Comparison of ENCODE assay signal across 8 cellular contexts in genomic region chr17:14301761-14302401, GRCh38. TPM values are rescaled to one million over a fixed set of nuclear protein-coding genes. Genes with fewer than 3 reads are reported as not detected.
DNase-seq lines count a peak whose midpoint lies in the region; ATAC-seq and TF ChIP-seq lines count a peak whose summit lies in the region.

No MANE protein-coding gene starts in this region.

- in situ Hi-C loops in G401 (cut with HindIII; ENCODE audit: low sequenced_read_pairs): no loop called here

- TF ChIP-seq CTCF in endodermal cell (conservative IDR thresholded peaks at IDR 0.05): no peak
- no peak for TF ChIP-seq CTCF in upper lobe of left lung (IDR thresholded peaks at IDR 0.05)

- H3K4me3 Mint-ChIP-seq in activated CD4-positive, alpha-beta memory T cell treated with anti-CD3 and anti-CD28 coated beads for 36 hours: peak overlapping the region; percentile 93
- H3K4me3 Mint-ChIP-seq in endodermal cell: peak overlapping the region; percentile 65
- peak overlapping the region; percentile 97 for H3K4me3 Mint-ChIP-seq in natural killer cell treated with Interleukin-12 subunit alpha and Interleukin-12 subunit beta and Interleukin-15 and Interleukin-18, amount 100 ng/mL, for 72 hours

- H3K4me1 Mint-ChIP-seq in activated CD4-positive, alpha-beta memory T cell treated with anti-CD3 and anti-CD28 coated beads for 36 hours (ENCODE audit: low read depth): peaks cover 59% of the 10 kb centered on the region
- H3K4me1 Mint-ChIP-seq in endodermal cell: peaks cover 51% of the 10 kb centered on the region
- peaks cover 57 to 61% of the 10 kb centered on the region in 2 donors for H3K4me1 Mint-ChIP-seq in natural killer cell treated with Interleukin-12 subunit alpha and Interleukin-12 subunit beta and Interleukin-15 and Interleukin-18, amount 100 ng/mL, for 72 hours (ENCODE audit: low read depth in 2 of 2)

- no peaks in the 10 kb centered on the region for H3K9me3 ChIP-seq in HUES48 (ENCODE audit: control insufficient read depth, insufficient read depth, low read length)
- no peaks in the 10 kb centered on the region for H3K9me3 ChIP-seq in endodermal cell (ENCODE audit: control insufficient read depth, low read length)
- no peaks in the 10 kb centered on the region for H3K9me3 ChIP-seq in upper lobe of left lung

- CTCF ChIA-PET in activated CD4-positive, alpha-beta memory T cell treated with anti-CD3 and anti-CD28 coated beads for 36 hours (lab: Charles Lee): interaction anchor here (0.7 to 5.8 kb wide), 17 partner anchors 17 to 706 kb away, joined by 3 to 43 read pairs (median 5); partner anchors contain the start of gene COX10

- H3K9me3 Mint-ChIP-seq in activated CD4-positive, alpha-beta memory T cell treated with anti-CD3 and anti-CD28 coated beads for 36 hours: no peaks in the 10 kb centered on the region
- H3K9me3 Mint-ChIP-seq in endodermal cell: no peaks in the 10 kb centered on the region
- H3K9me3 Mint-ChIP-seq in natural killer cell treated with Interleukin-12 subunit alpha and Interleukin-12 subunit beta and Interleukin-15 and Interleukin-18, amount 100 ng/mL, for 72 hours: no peaks in the 10 kb centered on the region

- WGBS in endodermal cell (ENCODE audit: insufficient coverage in 1 of 2, insufficient read length in 1 of 2), 2 experiments: 0% methylated on average over 28 to 56 of the region's 56 CpGs
- WGBS in upper lobe of left lung, 2 donors: 0 to 2% methylated on average over 22 to 48 of the region's 56 CpGs

- H3K4me3 ChIP-seq in HUES48 (ENCODE audit: low read depth, low read length) (peak overlapping the region; percentile 77), endodermal cell (ENCODE audit: low read length) (peak overlapping the region; percentile 92), upper lobe of left lung (peak overlapping the region; percentile 20 to 75 (median 66))

- H3K9ac ChIP-seq in HUES48 (ENCODE audit: low read depth, low read length) (peak overlapping the region; percentile 32; the same call in 1 of the 2 replicates), endodermal cell (ENCODE audit: extremely low read depth, low read length, poor library complexity, severe bottlenecking) (peak overlapping the region; percentile 47)

- peak; percentile 55 to 64 for ATAC-seq in natural killer cell treated with Interleukin-12 subunit alpha and Interleukin-12 subunit beta and Interleukin-15 and Interleukin-18, amount 100 ng/mL, for 72 hours
- ATAC-seq in upper lobe of left lung (ENCODE audit: low FRiP score in 2 of 2): no peak

- TF ChIP-seq EP300 in upper lobe of left lung (IDR thresholded peaks at IDR 0.05): no peak

- H3K27ac Mint-ChIP-seq in activated CD4-positive, alpha-beta memory T cell treated with anti-CD3 and anti-CD28 coated beads for 36 hours: peak overlapping the region; percentile 92
- H3K27ac Mint-ChIP-seq in endodermal cell: no peak overlapping the region
- peak overlapping the region; percentile 72 to 93 for H3K27ac Mint-ChIP-seq in natural killer cell treated with Interleukin-12 subunit alpha and Interleukin-12 subunit beta and Interleukin-15 and Interleukin-18, amount 100 ng/mL, for 72 hours

- POLR2A ChIA-PET in activated CD4-positive, alpha-beta memory T cell treated with anti-CD3 and anti-CD28 coated beads for 36 hours (lab: Charles Lee): interaction anchor here (0.7 to 4.8 kb wide), 14 partner anchors 17 to 232 kb away, joined by 3 to 37 read pairs (median 4); partner anchors contain the start of gene COX10

- peaks cover 57% of the 10 kb centered on the region for H3K4me1 ChIP-seq in HUES48 (ENCODE audit: control insufficient read depth, insufficient read depth, low read length)
- peaks cover 4% of the 10 kb centered on the region for H3K4me1 ChIP-seq in endodermal cell (ENCODE audit: control insufficient read depth, insufficient read depth, low read length)
- peaks cover 37 to 73% (median 63%) of the 10 kb centered on the region in 4 donors for H3K4me1 ChIP-seq in upper lobe of left lung

- peaks cover 6% of the 10 kb centered on the region for H3K36me3 Mint-ChIP-seq in activated CD4-positive, alpha-beta memory T cell treated with anti-CD3 and anti-CD28 coated beads for 36 hours
- H3K36me3 Mint-ChIP-seq in endodermal cell (ENCODE audit: low read depth): no peaks in the 10 kb centered on the region
- no peaks in the 10 kb centered on the region for H3K36me3 Mint-ChIP-seq in natural killer cell treated with Interleukin-12 subunit alpha and Interleukin-12 subunit beta and Interleukin-15 and Interleukin-18, amount 100 ng/mL, for 72 hours

- intact Hi-C loops in activated CD4-positive, alpha-beta memory T cell treated with anti-CD3 and anti-CD28 coated beads for 36 hours (cut with micrococcal nuclease): loop anchor here (1.0 to 10.0 kb wide), 7 partner anchors 57 to 1283 kb away; partner anchors contain the start of gene ELAC2

- TF ChIP-seq POLR2A in upper lobe of left lung (IDR thresholded peaks at IDR 0.05): no peak

- H3K27ac ChIP-seq in HUES48 (ENCODE audit: low read depth, low read length) (no peak overlapping the region), endodermal cell (ENCODE audit: low read depth, low read length) (no peak overlapping the region), upper lobe of left lung (peak overlapping the region; percentile 78 to 89 (median 86))

- peaks cover 14% of the 10 kb centered on the region for H3K27me3 Mint-ChIP-seq in activated CD4-positive, alpha-beta memory T cell treated with anti-CD3 and anti-CD28 coated beads for 36 hours
- H3K27me3 Mint-ChIP-seq in endodermal cell (ENCODE audit: insufficient read depth): peaks cover 83% of the 10 kb centered on the region
- H3K27me3 Mint-ChIP-seq in natural killer cell treated with Interleukin-12 subunit alpha and Interleukin-12 subunit beta and Interleukin-15 and Interleukin-18, amount 100 ng/mL, for 72 hours: peaks cover 8 to 12% of the 10 kb centered on the region in 2 donors

- DNase-seq in G401 (ENCODE audit: low spot score): peak; percentile 10
- DNase-seq in activated CD4-positive, alpha-beta memory T cell treated with anti-CD3 and anti-CD28 coated beads for 36 hours: peak; percentile 79
- DNase-seq in endodermal cell: peak; percentile 80
- DNase-seq in natural killer cell treated with Interleukin-12 subunit alpha and Interleukin-12 subunit beta and Interleukin-15 and Interleukin-18, amount 100 ng/mL, for 72 hours (ENCODE audit: low spot score): peak; percentile 90
- peak in 1 of 2 donors; percentile 46 for DNase-seq in upper lobe of left lung
- DNase-seq in cerebellum (ENCODE audit: low spot score): no peak
- no peak for DNase-seq in A172 (ENCODE audit: low spot score)

- H3K36me3 ChIP-seq in HUES48 (ENCODE audit: control insufficient read depth, insufficient read depth, low read length) (no peaks in the 10 kb centered on the region), endodermal cell (ENCODE audit: control insufficient read depth, insufficient read depth, low read length) (no peaks in the 10 kb centered on the region), upper lobe of left lung (no peaks in the 10 kb centered on the region)

- H3K27me3 ChIP-seq in HUES48 (ENCODE audit: control insufficient read depth, insufficient read depth, low read length): peaks cover 86% of the 10 kb centered on the region
- H3K27me3 ChIP-seq in endodermal cell (ENCODE audit: control insufficient read depth, insufficient read depth, low read length, poor library complexity, severe bottlenecking): peaks cover 55% of the 10 kb centered on the region
- peaks cover 0 to 42% (median 21%) of the 10 kb centered on the region in 4 donors for H3K27me3 ChIP-seq in upper lobe of left lung

RNA-seq across cellular contexts. Expression of gene HS3ST3B1, which starts 1.0 kb away (rescaled TPM):
- 0.37 TPM in 2 replicates for total RNA-seq in G401 (2014; rRNA removed; shearing (Covaris generic))
- total RNA-seq in activated CD4-positive, alpha-beta memory T cell treated with anti-CD3 and anti-CD28 coated beads for 36 hours: 10 to 100 TPM; 13.4 to 13.9 TPM
- 1 to 10 TPM; 5.6 to 6.9 TPM for total RNA-seq in endodermal cell
- 8.7 TPM for polyA plus RNA-seq in endodermal cell (2013, experiment 1 of 2)
- polyA plus RNA-seq in endodermal cell (2013, experiment 2 of 2): 7.3 TPM
- total RNA-seq in natural killer cell treated with Interleukin-12 subunit alpha and Interleukin-12 subunit beta and Interleukin-15 and Interleukin-18, amount 100 ng/mL, for 72 hours: 10 to 100 TPM; 13.2 to 22.0 TPM
- 1 to 10 TPM; 2.7 to 7.2 (median 4.3) TPM for total RNA-seq in upper lobe of left lung
- total RNA-seq in cerebellum: 1.4 TPM
- total RNA-seq in A172 (2014; rRNA removed; shearing (Covaris generic)): 14.2 and 20.8 TPM in 2 replicates

Comparison
In these comparisons a context has a peak if more than half of its experiments do, and no peak if none do; other contexts are left out.
1. DNase-seq: peak in G401 (single experiment), activated CD4-positive, alpha-beta memory T cell treated with anti-CD3 and anti-CD28 coated beads for 36 hours (single experiment), endodermal cell (single experiment) and natural killer cell treated with Interleukin-12 subunit alpha and Interleukin-12 subunit beta and Interleukin-15 and Interleukin-18, amount 100 ng/mL, for 72 hours (single experiment); none in cerebellum (single experiment) and A172 (single experiment).
2. H3K27ac ChIP-seq: peak in upper lobe of left lung (4 of 4); none in HUES48 (single experiment) and endodermal cell (single experiment).
3. ATAC-seq: peak in natural killer cell treated with Interleukin-12 subunit alpha and Interleukin-12 subunit beta and Interleukin-15 and Interleukin-18, amount 100 ng/mL, for 72 hours (2 of 2); none in upper lobe of left lung (0 of 2).
4. Peak in every context shown above with its lines, with median percentiles within 50 percentile points of each other: H3K4me3 ChIP-seq and H3K4me3 Mint-ChIP-seq.